In genomic region chr10:6195376-6195775, GRCh38 we compare ENCODE assay signal across 14 cellular contexts. TPM values are rescaled to one million over a fixed set of nuclear protein-coding genes. Genes with fewer than 3 reads are reported as not detected.
DNase-seq lines count a peak whose midpoint lies in the region; ATAC-seq and TF ChIP-seq lines count a peak whose summit lies in the region.
"Had no signal": no experiment of that assay in that cellular context is flagged by ENCODE, and none has a peak within 500 bp of the region (broad histone marks: within the 10 kb centered on the region; RNA-seq: fewer than 3 reads in every experiment).

No MANE protein-coding gene starts in this region.

- H3K4me1 ChIP-seq in left ventricle myocardium inferior (peaks cover 60% of the 10 kb centered on the region), mucosa of rectum (ENCODE audit: control insufficient read depth in 2 of 2, insufficient read depth in 2 of 2, low read length in 2 of 2) (peaks cover 5% of the 10 kb centered on the region in 2 donors), foreskin keratinocyte (no peaks in the 10 kb centered on the region)
- H3K4me1 ChIP-seq: BE2C had no signal

- H3K36me3 Mint-ChIP-seq in chondrocyte (ENCODE audit: low read depth): no peaks in the 10 kb centered on the region

- no peak overlapping the region for H3K4me3 Mint-ChIP-seq in chondrocyte (ENCODE audit: unreplicated experiment)

- H3K4me3 ChIP-seq in left ventricle myocardium inferior (no peak overlapping the region), mucosa of rectum (ENCODE audit: low read length in 2 of 2) (no peak overlapping the region)
- H3K4me3 ChIP-seq: smooth muscle cell had no signal

- H3K36me3 ChIP-seq in left ventricle myocardium inferior (no peaks in the 10 kb centered on the region), mucosa of rectum (ENCODE audit: control insufficient read depth in 2 of 2, insufficient read depth in 2 of 2, low read length in 2 of 2) (no peaks in the 10 kb centered on the region)
- H3K36me3 ChIP-seq: BE2C had no signal

- H3K27ac ChIP-seq in left ventricle myocardium inferior (replicated peaks): peak overlapping the region; percentile 63
- H3K27ac ChIP-seq in mucosa of rectum (ENCODE audit: low read depth in 2 of 2, low read length in 2 of 2): peak overlapping the region; percentile 49 to 71
- H3K27ac ChIP-seq in foreskin keratinocyte: no peak overlapping the region

- H3K9me3 ChIP-seq in left ventricle myocardium inferior (replicated peaks) (no peaks in the 10 kb centered on the region), mucosa of rectum (ENCODE audit: control insufficient read depth in 2 of 2, low read length in 2 of 2) (no peaks in the 10 kb centered on the region)
- H3K9me3 ChIP-seq: BE2C had no signal

- peaks cover 51% of the 10 kb centered on the region for H3K4me1 Mint-ChIP-seq in chondrocyte (ENCODE audit: low read depth)

- no peak for ATAC-seq in left ventricle myocardium superior
- ATAC-seq in sciatic nerve: no peak
- ATAC-seq in foreskin keratinocyte: no peak

- no peaks in the 10 kb centered on the region for H3K27me3 ChIP-seq in left ventricle myocardium inferior (ENCODE audit: low read depth)
- H3K27me3 ChIP-seq in mucosa of rectum (ENCODE audit: control insufficient read depth in 2 of 2, insufficient read depth in 2 of 2, low read length in 2 of 2): no peaks in the 10 kb centered on the region
- peaks cover 5% of the 10 kb centered on the region for H3K27me3 ChIP-seq in foreskin keratinocyte

- no peaks in the 10 kb centered on the region for H3K9me3 Mint-ChIP-seq in chondrocyte (ENCODE audit: low read depth)

- H3K27ac Mint-ChIP-seq in chondrocyte (ENCODE audit: unreplicated experiment): peak overlapping the region; percentile 85

- H3K9ac ChIP-seq in mucosa of rectum (ENCODE audit: low read depth in 1 of 2, low read length in 2 of 2): no peak overlapping the region

- no peak for TF ChIP-seq CTCF in left ventricle myocardium inferior (IDR thresholded peaks at IDR 0.05; ENCODE audit: borderline replicate concordance)
- TF ChIP-seq CTCF in chondrocyte (IDR thresholded peaks at IDR 0.05): no peak
- no peak for TF ChIP-seq CTCF in foreskin keratinocyte (conservative IDR thresholded peaks at IDR 0.05)

- no peaks in the 10 kb centered on the region for H3K27me3 Mint-ChIP-seq in chondrocyte (ENCODE audit: low read depth)

- intact Hi-C loops in left ventricle myocardium inferior (cut with micrococcal nuclease) (no loop called here), left ventricle myocardium superior (cut with micrococcal nuclease) (no loop called here), sciatic nerve (cut with DNase I) (no loop called here)

- DNase-seq in left ventricle myocardium inferior (no peak), left ventricle myocardium superior (no peak), chondrocyte (ENCODE audit: low spot score) (no peak), sciatic nerve (ENCODE audit: low spot score) (no peak), NCI-H2196 (lab: John Stamatoyannopoulos, UW; ENCODE audit: unreplicated experiment) (no peak), foreskin keratinocyte (no peak), epidermal melanocyte (ENCODE audit: insufficient read length, low spot score) (no peak)
- DNase-seq: activated CD8-positive, alpha-beta memory T cell treated with anti-CD3 and anti-CD28 coated beads, Interleukin-2, amount 50 U/mL, for 48 hours; BE2C; hypothalamus; NCI-H1417; T1000 had no signal

RNA-seq across cellular contexts. Expression of gene PFKFB3, which starts 7.4 kb away (rescaled TPM):
- total RNA-seq in left ventricle myocardium inferior (14.1 TPM), left ventricle myocardium superior (30.8 TPM), chondrocyte (40.3 to 46.5 TPM (median 41.6 TPM) in 3 replicates), sciatic nerve (87.7 TPM), foreskin keratinocyte (18.6 and 18.8 TPM in 2 replicates)
- 8.4 and 9.1 TPM in 2 replicates for polyA plus RNA-seq in foreskin keratinocyte
